35 cellular contexts compared by ENCODE assay signal in the genomic region with DNA sequence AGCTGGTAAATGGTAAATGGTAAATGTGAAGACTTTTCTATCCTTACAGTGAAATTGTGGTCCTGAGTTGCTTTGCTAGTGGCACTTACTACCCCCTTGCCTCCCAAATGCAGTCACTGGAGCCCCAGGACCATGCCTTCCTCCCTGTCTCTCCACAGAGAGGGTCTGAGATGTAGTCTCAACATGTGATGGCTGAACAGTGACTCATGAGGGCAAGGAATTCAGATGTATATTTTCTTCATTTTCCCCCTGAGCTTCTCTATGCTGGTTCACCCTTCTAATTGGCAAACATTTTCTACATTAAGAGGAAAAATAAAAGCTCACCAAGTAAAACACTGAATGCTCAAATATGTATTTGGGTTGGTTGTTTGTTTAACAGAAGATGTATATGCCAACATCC.
"Had no signal": no experiment of that assay in that cellular context is flagged by ENCODE, and none has a peak within 500 bp of the region (broad histone marks: within the 10 kb centered on the region; RNA-seq: fewer than 3 reads in every experiment).

No MANE protein-coding gene starts in this region.

- H3K27me3 ChIP-seq: ascending aorta, brain microvascular endothelial cell, gastrocnemius medialis had no signal

- FAIRE-seq: bronchial epithelial cell had no signal

- H3K9me3 ChIP-seq: ascending aorta had no signal

- H3K27ac Mint-ChIP-seq: activated CD4-positive, alpha-beta memory T cell treated with anti-CD3 and anti-CD28 coated beads for 36 hours; activated CD4-positive, alpha-beta T cell treated with anti-CD3 and anti-CD28 coated beads for 36 hours; activated CD4-positive, alpha-beta T cell treated with anti-CD3 and anti-CD28 coated beads, Interleukin-2, amount 10 ng/mL, durations not matched to agents 24 days and 14 days; activated CD8-positive, alpha-beta memory T cell treated with anti-CD3 and anti-CD28 coated beads, Interleukin-2, amount 10 ng/mL, durations not matched to agents 7 days and 5 days; activated CD8-positive, alpha-beta T cell treated with anti-CD3 and anti-CD28 coated beads, Interleukin-2, amount 10 ng/mL, durations not matched to agents 7 days and 5 days; activated naive CD4-positive, alpha-beta T cell treated with anti-CD3 and anti-CD28 coated beads, Interleukin-2, amount 10 ng/mL, durations not matched to agents 7 days and 5 days; activated naive CD4-positive, alpha-beta T cell treated with anti-CD3 and anti-CD28 coated beads, Interleukin-2, amount 50 U/mL, for 72 hours; activated naive CD8-positive, alpha-beta T cell treated with anti-CD3 and anti-CD28 coated beads, Interleukin-2, amount 10 ng/mL, durations not matched to agents 7 days and 5 days; activated T-helper 1 cell treated with anti-CD3 and anti-CD28 coated beads, Interleukin-12 subunit alpha, Interleukin-12 subunit beta, Interleukin-2, Interleukin-4 antibody, amounts not matched to agents 30 ng/mL and 10 ng/mL and 1 ng/mL, durations not matched to agents 14 hours and 24 hours and 36 hours; activated T-helper 2 cell treated with anti-CD3 and anti-CD28 coated beads, Interferon-gamma antibody, Interleukin-2, Interleukin-4, amounts not matched to agents 10 μg/mL and 5 μg/mL and 100 μg/mL, durations not matched to agents 14 hours and 24 hours and 36 hours; dendritic cell treated with granulocyte-macrophage colony-stimulating factor and Interleukin-4, amounts not matched to agents 40 ng/mL and 50 ng/mL, for 4 days; endodermal cell; T-helper 17 cell; T-helper 2 cell treated with Interferon-gamma antibody and Interleukin-4, amounts not matched to agents 5 μg/mL and 100 μg/mL, for 36 hours had no signal

- ATAC-seq: activated CD4-positive, alpha-beta T cell treated with anti-CD3 and anti-CD28 coated beads for 36 hours; activated CD8-positive, alpha-beta memory T cell treated with anti-CD3 and anti-CD28 coated beads, Interleukin-2, amount 10 ng/mL, durations not matched to agents 7 days and 5 days; activated CD8-positive, alpha-beta T cell treated with anti-CD3 and anti-CD28 coated beads, Interleukin-2, amount 10 ng/mL, durations not matched to agents 7 days and 5 days; activated naive CD4-positive, alpha-beta T cell treated with anti-CD3 and anti-CD28 coated beads, Interleukin-2, amount 50 U/mL, for 72 hours; foreskin keratinocyte; gastrocnemius medialis; heart left ventricle; T-helper 17 cell had no signal

- H3K4me1 Mint-ChIP-seq: activated CD4-positive, alpha-beta T cell treated with anti-CD3 and anti-CD28 coated beads for 36 hours; activated CD4-positive, alpha-beta T cell treated with anti-CD3 and anti-CD28 coated beads, Interleukin-2, amount 10 ng/mL, durations not matched to agents 24 days and 14 days; activated CD8-positive, alpha-beta memory T cell treated with anti-CD3 and anti-CD28 coated beads, Interleukin-2, amount 10 ng/mL, durations not matched to agents 7 days and 5 days; activated naive CD4-positive, alpha-beta T cell treated with anti-CD3 and anti-CD28 coated beads, Interleukin-2, amount 10 ng/mL, durations not matched to agents 7 days and 5 days; activated naive CD8-positive, alpha-beta T cell treated with anti-CD3 and anti-CD28 coated beads, Interleukin-2, amount 10 ng/mL, durations not matched to agents 7 days and 5 days; central memory CD8-positive, alpha-beta T cell; endodermal cell; T-helper 17 cell had no signal

- H3K27me3 Mint-ChIP-seq: activated CD4-positive, alpha-beta T cell treated with anti-CD3 and anti-CD28 coated beads, Interleukin-2, amount 10 ng/mL, durations not matched to agents 24 days and 14 days; activated CD8-positive, alpha-beta memory T cell treated with anti-CD3 and anti-CD28 coated beads, Interleukin-2, amount 10 ng/mL, durations not matched to agents 7 days and 5 days; activated naive CD8-positive, alpha-beta T cell treated with anti-CD3 and anti-CD28 coated beads, Interleukin-2, amount 10 ng/mL, durations not matched to agents 7 days and 5 days had no signal

- H3K9me3 Mint-ChIP-seq: activated CD4-positive, alpha-beta memory T cell treated with anti-CD3 and anti-CD28 coated beads for 36 hours; activated CD4-positive, alpha-beta T cell treated with anti-CD3 and anti-CD28 coated beads, Interleukin-2, amount 10 ng/mL, durations not matched to agents 24 days and 14 days; activated naive CD4-positive, alpha-beta T cell treated with anti-CD3 and anti-CD28 coated beads, Interleukin-2, amount 10 ng/mL, durations not matched to agents 7 days and 5 days; activated naive CD8-positive, alpha-beta T cell treated with anti-CD3 and anti-CD28 coated beads, Interleukin-2, amount 10 ng/mL, durations not matched to agents 7 days and 5 days; activated T-helper 1 cell treated with anti-CD3 and anti-CD28 coated beads, Interleukin-12 subunit alpha, Interleukin-12 subunit beta, Interleukin-2, Interleukin-4 antibody, amounts not matched to agents 30 ng/mL and 10 ng/mL and 1 ng/mL, durations not matched to agents 14 hours and 24 hours and 36 hours; activated T-helper 2 cell treated with anti-CD3 and anti-CD28 coated beads, Interferon-gamma antibody, Interleukin-2, Interleukin-4, amounts not matched to agents 10 μg/mL and 5 μg/mL and 100 μg/mL, durations not matched to agents 14 hours and 24 hours and 36 hours; central memory CD8-positive, alpha-beta T cell; dendritic cell treated with granulocyte-macrophage colony-stimulating factor and Interleukin-4, amounts not matched to agents 40 ng/mL and 50 ng/mL, for 4 days; endodermal cell; T-helper 2 cell treated with Interferon-gamma antibody and Interleukin-4, amounts not matched to agents 5 μg/mL and 100 μg/mL, for 36 hours had no signal

- H3K4me1 ChIP-seq: ascending aorta, esophagus muscularis mucosa, foreskin keratinocyte, gastrocnemius medialis, heart left ventricle had no signal

- H3K4me3 ChIP-seq: ascending aorta, coronary artery, dorsolateral prefrontal cortex, esophagus muscularis mucosa, gastrocnemius medialis, heart left ventricle had no signal

- H3K36me3 Mint-ChIP-seq: activated CD4-positive, alpha-beta memory T cell treated with anti-CD3 and anti-CD28 coated beads for 36 hours; activated CD8-positive, alpha-beta memory T cell treated with anti-CD3 and anti-CD28 coated beads, Interleukin-2, amount 10 ng/mL, durations not matched to agents 7 days and 5 days; activated naive CD4-positive, alpha-beta T cell treated with anti-CD3 and anti-CD28 coated beads, Interleukin-2, amount 10 ng/mL, durations not matched to agents 7 days and 5 days; activated naive CD4-positive, alpha-beta T cell treated with anti-CD3 and anti-CD28 coated beads, Interleukin-2, amount 50 U/mL, for 72 hours; activated naive CD8-positive, alpha-beta T cell treated with anti-CD3 and anti-CD28 coated beads, Interleukin-2, amount 10 ng/mL, durations not matched to agents 7 days and 5 days had no signal

- H3K36me3 ChIP-seq: ascending aorta, brain microvascular endothelial cell, esophagus muscularis mucosa, gastrocnemius medialis, heart left ventricle had no signal

- H3K4me3 Mint-ChIP-seq: activated CD4-positive, alpha-beta memory T cell treated with anti-CD3 and anti-CD28 coated beads for 36 hours; activated CD4-positive, alpha-beta T cell treated with anti-CD3 and anti-CD28 coated beads for 36 hours; activated CD4-positive, alpha-beta T cell treated with anti-CD3 and anti-CD28 coated beads, Interleukin-2, amount 10 ng/mL, durations not matched to agents 24 days and 14 days; activated CD8-positive, alpha-beta memory T cell treated with anti-CD3 and anti-CD28 coated beads, Interleukin-2, amount 10 ng/mL, durations not matched to agents 7 days and 5 days; activated CD8-positive, alpha-beta T cell treated with anti-CD3 and anti-CD28 coated beads, Interleukin-2, amount 10 ng/mL, durations not matched to agents 7 days and 5 days; activated naive CD4-positive, alpha-beta T cell treated with anti-CD3 and anti-CD28 coated beads, Interleukin-2, amount 10 ng/mL, durations not matched to agents 7 days and 5 days; activated naive CD8-positive, alpha-beta T cell treated with anti-CD3 and anti-CD28 coated beads, Interleukin-2, amount 10 ng/mL, durations not matched to agents 7 days and 5 days; activated T-helper 1 cell treated with anti-CD3 and anti-CD28 coated beads, Interleukin-12 subunit alpha, Interleukin-12 subunit beta, Interleukin-2, Interleukin-4 antibody, amounts not matched to agents 30 ng/mL and 10 ng/mL and 1 ng/mL, durations not matched to agents 14 hours and 24 hours and 36 hours; central memory CD8-positive, alpha-beta T cell; dendritic cell treated with granulocyte-macrophage colony-stimulating factor and Interleukin-4, amounts not matched to agents 40 ng/mL and 50 ng/mL, for 4 days; endodermal cell; T-helper 17 cell; T-helper 2 cell treated with Interferon-gamma antibody and Interleukin-4, amounts not matched to agents 5 μg/mL and 100 μg/mL, for 36 hours had no signal

- DNase-seq: activated CD4-positive, alpha-beta memory T cell treated with anti-CD3 and anti-CD28 coated beads for 36 hours; activated CD4-positive, alpha-beta T cell treated with anti-CD3 and anti-CD28 coated beads for 36 hours; activated CD4-positive, alpha-beta T cell treated with anti-CD3 and anti-CD28 coated beads, Interleukin-2, amount 10 ng/mL, durations not matched to agents 24 days and 14 days; activated CD4-positive, CD25-positive, alpha-beta regulatory T cell; activated CD4-positive, CD25-positive, alpha-beta regulatory T cell treated with anti-CD3 and anti-CD28 coated beads, Interleukin-2, amount 50 U/mL, for 72 hours; activated CD8-positive, alpha-beta memory T cell treated with anti-CD3 and anti-CD28 coated beads, Interleukin-2, amount 10 ng/mL, durations not matched to agents 7 days and 5 days; activated CD8-positive, alpha-beta memory T cell treated with anti-CD3 and anti-CD28 coated beads, Interleukin-2, amount 50 U/mL, for 4 hours; activated CD8-positive, alpha-beta T cell treated with anti-CD3 and anti-CD28 coated beads, Interleukin-2, amount 10 ng/mL, durations not matched to agents 7 days and 5 days; activated gamma-delta T cell; activated naive CD4-positive, alpha-beta T cell; activated naive CD4-positive, alpha-beta T cell treated with anti-CD3 and anti-CD28 coated beads, Interleukin-2, amount 10 ng/mL, durations not matched to agents 7 days and 5 days; activated naive CD8-positive, alpha-beta T cell treated with anti-CD3 and anti-CD28 coated beads, Interleukin-2, amount 10 ng/mL, durations not matched to agents 7 days and 5 days; activated T-cell treated with anti-CD3 and anti-CD28 coated beads, Interleukin-2, amount 50 U/mL, for 1 hour; activated T-cell treated with anti-CD3 and anti-CD28 coated beads, Interleukin-2, amount 50 U/mL, for 48 hours; brain microvascular endothelial cell; dorsolateral prefrontal cortex; effector memory CD4-positive, alpha-beta T cell; endodermal cell; erythroblast; foreskin keratinocyte; gastrocnemius medialis; glutamatergic neuron; heart left ventricle; T-helper 17 cell; T1000 had no signal

- H3K27ac ChIP-seq: ascending aorta, brain microvascular endothelial cell, coronary artery, dorsolateral prefrontal cortex, esophagus muscularis mucosa, foreskin keratinocyte, gastrocnemius medialis, heart left ventricle had no signal
